In genomic region chr15:38225381-38225780, GRCh38 we compare ENCODE assay signal across 16 cellular contexts. TPM values are rescaled to one million over a fixed set of nuclear protein-coding genes. Genes with fewer than 3 reads are reported as not detected.
A peak's percentile ranks its signal among the peaks of the same experiment; 100 is the strongest.
DNase-seq lines count a peak whose midpoint lies in the region; ATAC-seq and TF ChIP-seq lines count a peak whose summit lies in the region.
"Had no signal": no experiment of that assay in that cellular context is flagged by ENCODE, and none has a peak within 500 bp of the region (broad histone marks: within the 10 kb centered on the region; RNA-seq: fewer than 3 reads in every experiment).

No MANE protein-coding gene starts in this region.

- H3K9me3 Mint-ChIP-seq in MCF 10A (ENCODE audit: unreplicated experiment) = no peaks in the 10 kb centered on the region
- H3K9me3 Mint-ChIP-seq in stimulated activated naive CD8-positive, alpha-beta T cell treated with anti-CD3 and anti-CD28 coated beads, Interleukin-15, amount 100 ng/mL, for 72 hours = no peaks in the 10 kb centered on the region
- H3K9me3 Mint-ChIP-seq: CD4-positive, CD25-positive, alpha-beta regulatory T cell; GM23338 had no signal

- TF ChIP-seq CTCF in mammary epithelial cell (conservative IDR thresholded peaks at IDR 0.05 in 1 of 2, IDR thresholded peaks at IDR 0.05 in 1 of 2; ENCODE audit: extremely low read depth in 1 of 2, insufficient read depth in 1 of 2, low read depth in 1 of 2, low read length in 2 of 2) (no peak), MCF 10A (IDR thresholded peaks at IDR 0.05; ENCODE audit: unreplicated experiment) (no peak), spleen (IDR thresholded peaks at IDR 0.05 in 8 of 11, conservative IDR thresholded peaks at IDR 0.05 in 3 of 11) (no peak)

- H3K27ac Mint-ChIP-seq in MCF 10A (ENCODE audit: low read depth, unreplicated experiment) = no peak overlapping the region
- H3K27ac Mint-ChIP-seq in stimulated activated naive CD8-positive, alpha-beta T cell treated with anti-CD3 and anti-CD28 coated beads, Interleukin-15, amount 100 ng/mL, for 72 hours = peak overlapping the region in 1 of 2 donors; percentile 42
- H3K27ac Mint-ChIP-seq: CD4-positive, CD25-positive, alpha-beta regulatory T cell; GM23338 had no signal

- dilution Hi-C loops in mammary epithelial cell (cut with HindIII; ENCODE audit: low sequenced_read_pairs) = no loop called here

- H3K4me1 ChIP-seq in mammary epithelial cell (ENCODE audit: insufficient read depth, low read length) (peaks cover 13% of the 10 kb centered on the region), spleen (no peaks in the 10 kb centered on the region)

- no peaks in the 10 kb centered on the region for H4K20me1 ChIP-seq in mammary epithelial cell (ENCODE audit: insufficient read depth, low read length)
- H4K20me1 ChIP-seq: BLaER1 had no signal

- POLR2A ChIA-PET in MCF 10A (lab: Yijun Ruan, JAX) = interaction anchor here (0.6 to 6.9 kb wide), 7 partner anchors 27 to 197 kb away, joined by 3 to 98 read pairs (median 4); partner anchors contain the start of gene SPRED1

- DNase-seq in mammary epithelial cell (peak; percentile 46), MCF 10A (ENCODE audit: unreplicated experiment) (no peak), astrocyte of the hippocampus (ENCODE audit: low read depth, low spot score) (peak; percentile 32), foreskin melanocyte (peak; percentile 37), spleen (no peak), cerebellum (ENCODE audit: low spot score) (no peak)
- no peak for DNase-seq in stimulated activated naive CD8-positive, alpha-beta T cell treated with anti-CD3 and anti-CD28 coated beads, Interleukin-15, amount 100 ng/mL, for 72 hours
- DNase-seq: AML-193; CD4-positive, CD25-positive, alpha-beta regulatory T cell; DMS53; GF-D8; H7 had no signal

- H3K4me3 ChIP-seq in mammary epithelial cell (replicated peaks in 1 of 3; ENCODE audit: insufficient read depth in 1 of 3, low read depth in 2 of 3, low read length in 3 of 3) = no peak overlapping the region
- H3K4me3 ChIP-seq in spleen = no peak overlapping the region
- H3K4me3 ChIP-seq: BLaER1, GM23338 had no signal

- BruUV-seq in mammary epithelial cell (replicated peaks; lab: Mats Ljungman, UMichigan) (no TSS peak), MCF 10A (replicated peaks; lab: Mats Ljungman, UMichigan) (no TSS peak)

- H3K4me1 Mint-ChIP-seq in MCF 10A (ENCODE audit: insufficient read depth, unreplicated experiment) = peaks cover 6% of the 10 kb centered on the region
- H3K4me1 Mint-ChIP-seq in stimulated activated naive CD8-positive, alpha-beta T cell treated with anti-CD3 and anti-CD28 coated beads, Interleukin-15, amount 100 ng/mL, for 72 hours = no peaks in the 10 kb centered on the region
- H3K4me1 Mint-ChIP-seq: CD4-positive, CD25-positive, alpha-beta regulatory T cell had no signal

- H3K27me3 Mint-ChIP-seq in MCF 10A (ENCODE audit: insufficient read depth, unreplicated experiment) = no peaks in the 10 kb centered on the region
- H3K27me3 Mint-ChIP-seq in stimulated activated naive CD8-positive, alpha-beta T cell treated with anti-CD3 and anti-CD28 coated beads, Interleukin-15, amount 100 ng/mL, for 72 hours = no peaks in the 10 kb centered on the region

- H2AFZ ChIP-seq in mammary epithelial cell (ENCODE audit: low read depth, low read length) = no peak overlapping the region
- H2AFZ ChIP-seq: GM23338 had no signal

- H3K36me3 Mint-ChIP-seq in MCF 10A (ENCODE audit: insufficient read depth, unreplicated experiment) = no peaks in the 10 kb centered on the region
- H3K36me3 Mint-ChIP-seq: CD4-positive, CD25-positive, alpha-beta regulatory T cell had no signal

- H3K9ac ChIP-seq in mammary epithelial cell (ENCODE audit: insufficient read depth, low read length) = no peak overlapping the region
- H3K9ac ChIP-seq: BLaER1 had no signal

- no peak for ATAC-seq in GM19324 (IDR thresholded peaks at IDR 0.05; ENCODE audit: low FRiP score, unreplicated experiment)
- ATAC-seq in stimulated activated naive CD8-positive, alpha-beta T cell treated with anti-CD3 and anti-CD28 coated beads, Interleukin-15, amount 100 ng/mL, for 72 hours = no peak
- ATAC-seq: GM23338 had no signal

- CTCF ChIA-PET in mammary epithelial cell (lab: Charles Lee; ENCODE audit: low non-redundant PET) (interaction anchor here (0.7 kb wide), 1 partner anchor 15 kb away, joined by 8 read pairs; no protein-coding TSS in a partner anchor), MCF 10A (lab: Yijun Ruan, JAX) (interaction anchor here (0.6 kb wide), 1 partner anchor 1825 kb away, joined by 3 read pairs; no protein-coding TSS in a partner anchor)

- H3K27me3 ChIP-seq in mammary epithelial cell (ENCODE audit: insufficient read depth, low read length) (no peaks in the 10 kb centered on the region), spleen (replicated peaks in 1 of 7) (no peaks in the 10 kb centered on the region)
- H3K27me3 ChIP-seq: BLaER1 had no signal

- 7% methylated on average over 1 of the region's 1 CpG for WGBS in mammary epithelial cell (ENCODE audit: low coverage, missing lambda C conversion rate)
- 92 to 96% (median 93%) methylated on average over 1 of the region's 1 CpG for WGBS in spleen, 5 donors

- no peak for TF ChIP-seq POLR2A in spleen (IDR thresholded peaks at IDR 0.05)

- H3K36me3 ChIP-seq in mammary epithelial cell (ENCODE audit: insufficient read depth, low read length) = no peaks in the 10 kb centered on the region
- H3K36me3 ChIP-seq in spleen = no peaks in the 10 kb centered on the region
- H3K36me3 ChIP-seq: BLaER1 had no signal

- H3K79me2 ChIP-seq in mammary epithelial cell (ENCODE audit: insufficient read depth, low read length) = no peaks in the 10 kb centered on the region

- H3K4me2 ChIP-seq in mammary epithelial cell (ENCODE audit: insufficient read depth, low read depth, low read length) = no peak overlapping the region
- H3K4me2 ChIP-seq: BLaER1, GM23338 had no signal

- intact Hi-C loops in mammary epithelial cell (cut with micrococcal nuclease) (loop anchor here (1.0 kb wide), 1 partner anchor 27 kb away; the partner anchor contains the start of gene SPRED1), MCF 10A (cut with micrococcal nuclease) (no loop called here), spleen (cut with DNase I; ENCODE audit: low total_unique reads) (no loop called here)

- H3K9me3 ChIP-seq in mammary epithelial cell (replicated peaks; ENCODE audit: insufficient read depth, low read length) (no peaks in the 10 kb centered on the region), spleen (no peaks in the 10 kb centered on the region)
- H3K9me3 ChIP-seq: BLaER1 had no signal

- H3K27ac ChIP-seq in mammary epithelial cell (ENCODE audit: insufficient read depth, low read depth, low read length) (no peak overlapping the region), spleen (no peak overlapping the region)
- H3K27ac ChIP-seq: 22Rv1, BLaER1 had no signal

- H3K4me3 Mint-ChIP-seq in MCF 10A (ENCODE audit: unreplicated experiment) = no peak overlapping the region
- H3K4me3 Mint-ChIP-seq in stimulated activated naive CD8-positive, alpha-beta T cell treated with anti-CD3 and anti-CD28 coated beads, Interleukin-15, amount 100 ng/mL, for 72 hours = no peak overlapping the region
- H3K4me3 Mint-ChIP-seq: CD4-positive, CD25-positive, alpha-beta regulatory T cell; GM23338 had no signal

- in situ Hi-C loops in mammary epithelial cell (cut with MboI; ENCODE audit: low sequenced_read_pairs in 2 of 2) = no loop called here

RNA-seq across cellular contexts. Expression of gene SPRED1, which starts 27.3 kb away (rescaled TPM):
- total RNA-seq in mammary epithelial cell (10 to 100 TPM; 25.7 to 47.7 TPM), MCF 10A (2022) (26.4 and 28.1 TPM in 2 replicates), spleen (10 to 100 TPM; 15.1 to 36.9 (median 29.2) TPM), cerebellum (55.0 TPM)
- polyA plus RNA-seq in mammary epithelial cell (6.8 TPM), spleen (1 to 10 TPM; 3.1 to 5.7 (median 3.7) TPM)
- polyA minus RNA-seq in mammary epithelial cell = 19.6 TPM
- total RNA-seq: CD4-positive, CD25-positive, alpha-beta regulatory T cell had no signal

Comparison
In these comparisons a context has a peak if more than half of its experiments do, and no peak if none do; other contexts are left out.
1. DNase-seq: peak in mammary epithelial cell (single experiment), astrocyte of the hippocampus (single experiment) and foreskin melanocyte (single experiment); none in MCF 10A (single experiment), spleen (single experiment), cerebellum (single experiment) and stimulated activated naive CD8-positive, alpha-beta T cell treated with anti-CD3 and anti-CD28 coated beads, Interleukin-15, amount 100 ng/mL, for 72 hours (0 of 2).